ENCODE assay signal across 8 cellular contexts in genomic region chr10:115001506-115002381, GRCh38.
DNase-seq lines count a peak whose midpoint lies in the region; ATAC-seq and TF ChIP-seq lines count a peak whose summit lies in the region.

No MANE protein-coding gene starts in this region.

- H3K9ac ChIP-seq in SK-N-SH: no peak overlapping the region

- no peaks in the 10 kb centered on the region for H4K20me1 ChIP-seq in SK-N-SH (ENCODE audit: insufficient read depth)

- no peaks in the 10 kb centered on the region for H3F3A ChIP-seq in SK-N-SH (replicated peaks; ENCODE audit: insufficient read depth)

- H3K4me1 ChIP-seq in esophagus muscularis mucosa (peaks cover 0 to 12% (median 5%) of the 10 kb centered on the region in 4 donors), SK-N-SH (ENCODE audit: control insufficient read depth in 1 of 2, insufficient read depth in 2 of 2, low read depth in 1 of 2, low read length in 1 of 2) (no peaks in the 10 kb centered on the region; a peak in 1 of 4 replicates)

- H3K4me3 ChIP-seq in AG09309 (ENCODE audit: control insufficient read depth, low read depth, low read length) (peak overlapping the region; percentile 38), esophagus muscularis mucosa (peak overlapping the region; percentile 27 to 39 (median 31)), SK-N-SH (ENCODE audit: low read depth in 2 of 2, low read length in 1 of 2) (no peak overlapping the region)

- H2AFZ ChIP-seq in SK-N-SH (ENCODE audit: low read depth): no peak overlapping the region

- intact Hi-C loops in esophagus muscularis mucosa (cut with DNase I): no loop called here

- H3K9me3 ChIP-seq in esophagus muscularis mucosa: no peaks in the 10 kb centered on the region
- H3K9me3 ChIP-seq in SK-N-SH: no peaks in the 10 kb centered on the region

- CTCF ChIA-PET in SK-N-SH (lab: Yijun Ruan, JAX): interaction anchor here (0.6 to 3.2 kb wide), 8 partner anchors 17 to 693 kb away, joined by 3 to 8 read pairs (median 3); no protein-coding TSS in a partner anchor

- 51% methylated on average over 8 of the region's 13 CpGs for WGBS in esophagus muscularis mucosa
- WGBS in SK-N-SH (ENCODE audit: low lambda C conversion rate): 84% methylated on average over 13 of the region's 13 CpGs

- TF ChIP-seq CTCF in AG09309 (IDR thresholded peaks at IDR 0.05; ENCODE audit: control insufficient read depth, insufficient read depth, low read depth, low read length, missing control alignments): no peak
- no peak for TF ChIP-seq CTCF in esophagus muscularis mucosa (IDR thresholded peaks at IDR 0.05)
- no peak for TF ChIP-seq CTCF in SK-N-SH (IDR thresholded peaks at IDR 0.05)

- POLR2A ChIA-PET in SK-N-SH (lab: Yijun Ruan, JAX): no interaction called here

- H3K9me2 ChIP-seq in SK-N-SH: no peaks in the 10 kb centered on the region

- TF ChIP-seq POLR2A in esophagus muscularis mucosa (IDR thresholded peaks at IDR 0.05; ENCODE audit: low read depth): no peak

- peak; percentile 73 for ATAC-seq in GM21526 (IDR thresholded peaks at IDR 0.05; ENCODE audit: low FRiP score, unreplicated experiment)

- DNase-seq in AG09309 (ENCODE audit: low read depth): no peak
- DNase-seq in LHCN-M2 (ENCODE audit: low read depth): peak; percentile 56
- DNase-seq in esophagus muscularis mucosa (ENCODE audit: extremely low spot score): no peak
- DNase-seq in superior temporal gyrus (ENCODE audit: extremely low spot score): peak; percentile 65
- DNase-seq in SK-N-SH: no peak
- no peak for DNase-seq in middle frontal gyrus (ENCODE audit: extremely low spot score, low spot score)
- DNase-seq in iPS-NIHi7 (ENCODE audit: extremely low spot score): no peak

- H3K4me2 ChIP-seq in SK-N-SH: no peak overlapping the region

- no peaks in the 10 kb centered on the region for H3K79me2 ChIP-seq in SK-N-SH (ENCODE audit: insufficient read depth)

- H3K36me3 ChIP-seq in esophagus muscularis mucosa: no peaks in the 10 kb centered on the region
- H3K36me3 ChIP-seq in SK-N-SH (replicated peaks in 1 of 2; ENCODE audit: control insufficient read depth in 1 of 2, insufficient read depth in 2 of 2, low read length in 1 of 2): no peaks in the 10 kb centered on the region

- TF ChIP-seq EP300 in esophagus muscularis mucosa (IDR thresholded peaks at IDR 0.05) (no peak), SK-N-SH (IDR thresholded peaks at IDR 0.05; ENCODE audit: borderline replicate concordance in 1 of 2, low read depth in 1 of 2, low read length in 1 of 2) (no peak)

- H3K27me3 ChIP-seq in esophagus muscularis mucosa: peaks cover 0 to 3% (median 0%) of the 10 kb centered on the region in 4 donors
- H3K27me3 ChIP-seq in SK-N-SH (ENCODE audit: insufficient read depth): no peaks in the 10 kb centered on the region

- H3K27ac ChIP-seq in esophagus muscularis mucosa (replicated peaks in 1 of 4) (peak overlapping the region; percentile 32 to 60 (median 52)), SK-N-SH (ENCODE audit: low read depth in 2 of 2, low read length in 1 of 2) (no peak overlapping the region)

- no peak for TF ChIP-seq RAD21 in SK-N-SH (IDR thresholded peaks at IDR 0.05; ENCODE audit: low read length)

TF ChIP-seq in SK-N-SH, 30 proteins besides CTCF, POLR2A, EP300 and RAD21:
- TF ChIP-seq, protein P1, sequence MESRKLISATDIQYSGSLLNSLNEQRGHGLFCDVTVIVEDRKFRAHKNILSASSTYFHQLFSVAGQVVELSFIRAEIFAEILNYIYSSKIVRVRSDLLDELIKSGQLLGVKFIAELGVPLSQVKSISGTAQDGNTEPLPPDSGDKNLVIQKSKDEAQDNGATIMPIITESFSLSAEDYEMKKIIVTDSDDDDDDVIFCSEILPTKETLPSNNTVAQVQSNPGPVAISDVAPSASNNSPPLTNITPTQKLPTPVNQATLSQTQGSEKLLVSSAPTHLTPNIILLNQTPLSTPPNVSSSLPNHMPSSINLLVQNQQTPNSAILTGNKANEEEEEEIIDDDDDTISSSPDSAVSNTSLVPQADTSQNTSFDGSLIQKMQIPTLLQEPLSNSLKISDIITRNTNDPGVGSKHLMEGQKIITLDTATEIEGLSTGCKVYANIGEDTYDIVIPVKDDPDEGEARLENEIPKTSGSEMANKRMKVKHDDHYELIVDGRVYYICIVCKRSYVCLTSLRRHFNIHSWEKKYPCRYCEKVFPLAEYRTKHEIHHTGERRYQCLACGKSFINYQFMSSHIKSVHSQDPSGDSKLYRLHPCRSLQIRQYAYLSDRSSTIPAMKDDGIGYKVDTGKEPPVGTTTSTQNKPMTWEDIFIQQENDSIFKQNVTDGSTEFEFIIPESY (IDR thresholded peaks at IDR 0.05; ENCODE audit: borderline replicate concordance, low read depth): no peak
- TF ChIP-seq TCF12 (IDR thresholded peaks at IDR 0.05): no peak
- TF ChIP-seq, protein P2, sequence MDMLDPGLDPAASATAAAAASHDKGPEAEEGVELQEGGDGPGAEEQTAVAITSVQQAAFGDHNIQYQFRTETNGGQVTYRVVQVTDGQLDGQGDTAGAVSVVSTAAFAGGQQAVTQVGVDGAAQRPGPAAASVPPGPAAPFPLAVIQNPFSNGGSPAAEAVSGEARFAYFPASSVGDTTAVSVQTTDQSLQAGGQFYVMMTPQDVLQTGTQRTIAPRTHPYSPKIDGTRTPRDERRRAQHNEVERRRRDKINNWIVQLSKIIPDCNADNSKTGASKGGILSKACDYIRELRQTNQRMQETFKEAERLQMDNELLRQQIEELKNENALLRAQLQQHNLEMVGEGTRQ (IDR thresholded peaks at IDR 0.05; ENCODE audit: borderline replicate concordance, low read depth, low read length): no peak
- no peak for TF ChIP-seq FOXM1 (IDR thresholded peaks at IDR 0.05; ENCODE audit: low read depth)
- no peak for TF ChIP-seq IRF3 (IDR thresholded peaks at IDR 0.05; ENCODE audit: low read depth, low read length)
- TF ChIP-seq FOXJ3 (CRISPR knock-in tag; IDR thresholded peaks at IDR 0.05): no peak
- TF ChIP-seq NFIC (IDR thresholded peaks at IDR 0.05; ENCODE audit: borderline replicate concordance): no peak
- no peak for TF ChIP-seq POLR2AphosphoS5 (IDR thresholded peaks at IDR 0.05; ENCODE audit: low read depth, low read length)
- TF ChIP-seq NRF1 (IDR thresholded peaks at IDR 0.05; ENCODE audit: low read depth, low read length): no peak
- no peak for TF ChIP-seq FOSL2 (IDR thresholded peaks at IDR 0.05; ENCODE audit: borderline replicate concordance, low read depth)
- TF ChIP-seq YY1 (IDR thresholded peaks at IDR 0.05; ENCODE audit: low read depth): no peak
- no peak for TF ChIP-seq RCOR1 (IDR thresholded peaks at IDR 0.05; ENCODE audit: low read length)
- no peak for TF ChIP-seq CHD2 (IDR thresholded peaks at IDR 0.05; ENCODE audit: low read length, partially characterized antibody)
- TF ChIP-seq JUND (IDR thresholded peaks at IDR 0.05): no peak
- TF ChIP-seq MXI1 (IDR thresholded peaks at IDR 0.05; ENCODE audit: low read depth, low read length): no peak
- TF ChIP-seq MEF2A (IDR thresholded peaks at IDR 0.05; ENCODE audit: borderline replicate concordance, low read depth): no peak
- TF ChIP-seq SIN3A (IDR thresholded peaks at IDR 0.05; ENCODE audit: borderline replicate concordance, low read depth, low read length): no peak

Comparison
In these comparisons a context has a peak if more than half of its experiments do, and no peak if none do; other contexts are left out.
1. DNase-seq: peak in LHCN-M2 (single experiment) and superior temporal gyrus (single experiment); none in AG09309 (single experiment), esophagus muscularis mucosa (single experiment), SK-N-SH (single experiment), middle frontal gyrus (single experiment) and iPS-NIHi7 (single experiment).
2. H3K4me3 ChIP-seq: peak in AG09309 (single experiment) and esophagus muscularis mucosa (4 of 4); none in SK-N-SH (0 of 2).
3. H3K27ac ChIP-seq: peak in esophagus muscularis mucosa (4 of 4); none in SK-N-SH (0 of 2).